ENCODE assay signal across 10 cellular contexts in the genomic region with DNA sequence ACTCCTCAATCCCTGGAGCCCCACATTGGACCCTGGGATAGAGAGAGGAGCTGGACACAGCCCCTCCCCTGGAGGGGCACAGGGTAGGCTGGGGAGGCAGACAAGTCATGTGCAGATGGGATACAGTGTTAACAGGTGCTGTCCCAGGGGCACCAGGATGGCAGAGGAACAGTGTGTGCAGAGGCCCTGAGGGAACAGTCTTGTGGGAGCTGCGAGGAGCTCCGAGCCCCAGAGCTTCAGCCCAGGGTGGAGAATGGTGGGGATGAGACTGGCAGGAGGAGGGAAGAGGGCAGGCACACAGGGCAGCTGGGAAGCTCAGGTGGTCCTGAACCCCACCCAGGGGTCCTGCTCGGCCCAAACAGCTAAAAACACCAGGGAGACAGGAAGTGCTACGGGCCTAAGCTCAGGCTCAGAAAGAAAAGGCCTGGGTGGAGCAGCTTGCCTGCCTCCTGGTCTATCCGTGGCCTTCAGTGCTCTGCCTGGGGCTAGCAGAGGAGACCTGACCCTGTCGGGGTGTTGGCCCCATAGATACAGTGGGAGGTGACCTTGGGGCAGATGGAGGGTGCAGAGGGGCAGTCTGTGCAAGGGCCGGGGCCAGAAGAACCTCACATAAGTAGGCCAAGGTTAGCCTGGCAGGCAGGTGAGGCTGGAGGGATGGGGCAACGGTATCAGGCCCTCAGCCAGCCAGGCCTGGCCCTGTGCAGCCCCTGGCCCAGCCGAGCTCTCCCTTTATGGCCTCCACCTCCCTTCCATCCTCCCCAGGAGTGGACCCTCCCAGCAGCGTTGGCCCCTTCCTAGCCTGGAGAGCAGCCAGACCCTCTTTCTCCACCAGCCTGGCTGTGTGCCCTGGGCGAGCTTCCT. TPM values are rescaled to one million over a fixed set of nuclear protein-coding genes. Genes with fewer than 3 reads are reported as not detected.
A peak's percentile ranks its signal among the peaks of the same experiment; 100 is the strongest.
DNase-seq lines count a peak whose midpoint lies in the region; ATAC-seq lines count a peak whose summit lies in the region.
"Had no signal": no experiment of that assay in that cellular context is flagged by ENCODE, and none has a peak within 500 bp of the region (broad histone marks: within the 10 kb centered on the region; RNA-seq: fewer than 3 reads in every experiment).

No MANE protein-coding gene starts in this region.

- no peaks in the 10 kb centered on the region for H3K27me3 Mint-ChIP-seq in stimulated activated naive CD8-positive, alpha-beta T cell treated with anti-CD3 and anti-CD28 coated beads, Interleukin-15, Interleukin-2, amounts not matched to agents 100 ng/mL and 50 ng/mL, for 24 hours
- no peaks in the 10 kb centered on the region for H3K27me3 Mint-ChIP-seq in effector memory CD8-positive, alpha-beta T cell
- no peaks in the 10 kb centered on the region for H3K27me3 Mint-ChIP-seq in natural killer cell treated with Interleukin-12 subunit alpha and Interleukin-12 subunit beta and Interleukin-15 and Interleukin-18, amount 100 ng/mL, for 72 hours

- H3K36me3 Mint-ChIP-seq in stimulated activated naive CD8-positive, alpha-beta T cell treated with anti-CD3 and anti-CD28 coated beads, Interleukin-15, Interleukin-2, amounts not matched to agents 100 ng/mL and 50 ng/mL, for 24 hours (ENCODE audit: low read depth), result no peaks in the 10 kb centered on the region
- no peaks in the 10 kb centered on the region for H3K36me3 Mint-ChIP-seq in effector memory CD8-positive, alpha-beta T cell (ENCODE audit: insufficient read depth)
- H3K36me3 Mint-ChIP-seq in natural killer cell treated with Interleukin-12 subunit alpha and Interleukin-12 subunit beta and Interleukin-15 and Interleukin-18, amount 100 ng/mL, for 72 hours, result no peaks in the 10 kb centered on the region

- H3K9me3 Mint-ChIP-seq in stimulated activated naive CD8-positive, alpha-beta T cell treated with anti-CD3 and anti-CD28 coated beads, Interleukin-15, Interleukin-2, amounts not matched to agents 100 ng/mL and 50 ng/mL, for 24 hours, result peaks cover 6% of the 10 kb centered on the region
- no peaks in the 10 kb centered on the region for H3K9me3 Mint-ChIP-seq in effector memory CD8-positive, alpha-beta T cell
- H3K9me3 Mint-ChIP-seq in natural killer cell treated with Interleukin-12 subunit alpha and Interleukin-12 subunit beta and Interleukin-15 and Interleukin-18, amount 100 ng/mL, for 72 hours, result no peaks in the 10 kb centered on the region

- H3K27ac Mint-ChIP-seq in stimulated activated naive CD8-positive, alpha-beta T cell treated with anti-CD3 and anti-CD28 coated beads, Interleukin-15, Interleukin-2, amounts not matched to agents 100 ng/mL and 50 ng/mL, for 24 hours, result peak overlapping the region; percentile 96
- peak overlapping the region; percentile 90 to 91 for H3K27ac Mint-ChIP-seq in effector memory CD8-positive, alpha-beta T cell
- H3K27ac Mint-ChIP-seq in natural killer cell treated with Interleukin-12 subunit alpha and Interleukin-12 subunit beta and Interleukin-15 and Interleukin-18, amount 100 ng/mL, for 72 hours, result peak overlapping the region; percentile 83 to 94

- peak overlapping the region; percentile 74 for H3K4me3 Mint-ChIP-seq in stimulated activated naive CD8-positive, alpha-beta T cell treated with anti-CD3 and anti-CD28 coated beads, Interleukin-15, Interleukin-2, amounts not matched to agents 100 ng/mL and 50 ng/mL, for 24 hours
- peak overlapping the region; percentile 73 to 80 for H3K4me3 Mint-ChIP-seq in effector memory CD8-positive, alpha-beta T cell
- peak overlapping the region; percentile 60 for H3K4me3 Mint-ChIP-seq in natural killer cell treated with Interleukin-12 subunit alpha and Interleukin-12 subunit beta and Interleukin-15 and Interleukin-18, amount 100 ng/mL, for 72 hours

- no peak for DNase-seq in stimulated activated naive CD8-positive, alpha-beta T cell treated with anti-CD3 and anti-CD28 coated beads, Interleukin-15, Interleukin-2, amounts not matched to agents 100 U/mL and 50 U/mL, for 24 hours
- DNase-seq in effector memory CD8-positive, alpha-beta T cell, result no peak
- no peak for DNase-seq in natural killer cell treated with Interleukin-12 subunit alpha and Interleukin-12 subunit beta and Interleukin-15 and Interleukin-18, amount 100 ng/mL, for 72 hours (ENCODE audit: low spot score)
- DNase-seq in hypothalamus (lab: John Stamatoyannopoulos, UW), result no peak
- no peak for DNase-seq in OCI-M1 (lab: John Stamatoyannopoulos, UW)
- DNase-seq: KG1 had no signal

- peaks cover 32% of the 10 kb centered on the region for H3K4me1 Mint-ChIP-seq in stimulated activated naive CD8-positive, alpha-beta T cell treated with anti-CD3 and anti-CD28 coated beads, Interleukin-15, Interleukin-2, amounts not matched to agents 100 ng/mL and 50 ng/mL, for 24 hours (ENCODE audit: low read depth)
- peaks cover 4 to 14% of the 10 kb centered on the region in 2 donors for H3K4me1 Mint-ChIP-seq in effector memory CD8-positive, alpha-beta T cell (ENCODE audit: low read depth in 2 of 2)
- peaks cover 16 to 34% of the 10 kb centered on the region in 2 donors for H3K4me1 Mint-ChIP-seq in natural killer cell treated with Interleukin-12 subunit alpha and Interleukin-12 subunit beta and Interleukin-15 and Interleukin-18, amount 100 ng/mL, for 72 hours (ENCODE audit: low read depth in 2 of 2)

- no peak for ATAC-seq in stimulated activated naive CD8-positive, alpha-beta T cell treated with anti-CD3 and anti-CD28 coated beads, Interleukin-15, Interleukin-2, amounts not matched to agents 100 U/mL and 50 U/mL, for 24 hours
- ATAC-seq in effector memory CD8-positive, alpha-beta T cell (replicated peaks), result peak; percentile 12
- peak; percentile 27 to 37 for ATAC-seq in natural killer cell treated with Interleukin-12 subunit alpha and Interleukin-12 subunit beta and Interleukin-15 and Interleukin-18, amount 100 ng/mL, for 72 hours
- ATAC-seq in GM21723 (IDR thresholded peaks at IDR 0.05; ENCODE audit: unreplicated experiment), result no peak
- no peak for ATAC-seq in GM19395 (IDR thresholded peaks at IDR 0.05; ENCODE audit: unreplicated experiment)

RNA-seq across cellular contexts. Expression of gene CAPN5, which starts 15.4 kb away (rescaled TPM):
- 1 to 10 TPM; 2.5 to 2.7 TPM for total RNA-seq in natural killer cell treated with Interleukin-12 subunit alpha and Interleukin-12 subunit beta and Interleukin-15 and Interleukin-18, amount 100 ng/mL, for 72 hours

RNA-seq across cellular contexts. Expression of gene OMP, which starts 20.4 kb away (rescaled TPM):
- not detected for total RNA-seq in natural killer cell treated with Interleukin-12 subunit alpha and Interleukin-12 subunit beta and Interleukin-15 and Interleukin-18, amount 100 ng/mL, for 72 hours
- total RNA-seq: left lung had no signal

RNA-seq across cellular contexts. Expression of gene MYO7A, which starts 45.8 kb away (rescaled TPM):
- under 1 TPM in 1 of 2 donors, not detected in 1; 0.05 TPM for total RNA-seq in natural killer cell treated with Interleukin-12 subunit alpha and Interleukin-12 subunit beta and Interleukin-15 and Interleukin-18, amount 100 ng/mL, for 72 hours

RNA-seq across cellular contexts. Expression of gene B3GNT6, which starts 48.0 kb away (rescaled TPM):
- total RNA-seq in natural killer cell treated with Interleukin-12 subunit alpha and Interleukin-12 subunit beta and Interleukin-15 and Interleukin-18, amount 100 ng/mL, for 72 hours, result not detected

Comparison
In these comparisons a context has a peak if more than half of its experiments do, and no peak if none do; other contexts are left out.
1. ATAC-seq: peak in effector memory CD8-positive, alpha-beta T cell (single experiment) and natural killer cell treated with Interleukin-12 subunit alpha and Interleukin-12 subunit beta and Interleukin-15 and Interleukin-18, amount 100 ng/mL, for 72 hours (2 of 2); none in stimulated activated naive CD8-positive, alpha-beta T cell treated with anti-CD3 and anti-CD28 coated beads, Interleukin-15, Interleukin-2, amounts not matched to agents 100 U/mL and 50 U/mL, for 24 hours (single experiment), GM21723 (single experiment) and GM19395 (single experiment).
2. Peak in every context shown above with its lines, with median percentiles within 50 percentile points of each other: H3K27ac Mint-ChIP-seq and H3K4me3 Mint-ChIP-seq.